Comparison of ENCODE assay signal across 19 cellular contexts in the genomic region with DNA sequence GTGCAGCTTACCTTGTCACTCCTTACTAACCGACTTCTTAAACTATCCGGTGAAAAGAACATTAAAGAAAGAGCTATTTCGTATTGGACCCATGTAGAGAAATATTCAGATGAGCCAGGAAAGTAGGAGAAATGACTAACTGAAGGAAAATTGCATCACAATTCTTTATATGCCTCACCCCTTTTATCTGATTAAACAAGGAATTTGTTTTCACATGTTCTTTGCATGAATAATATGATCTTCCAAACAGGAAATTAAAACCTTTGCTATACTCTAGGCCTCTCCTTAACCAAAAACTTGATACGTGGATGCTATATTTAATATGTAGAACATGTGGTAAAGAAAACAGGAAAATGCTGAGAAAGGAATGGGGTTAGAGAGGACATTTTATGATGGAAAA. TPM values are rescaled to one million over a fixed set of nuclear protein-coding genes. Genes with fewer than 3 reads are reported as not detected.
DNase-seq lines count a peak whose midpoint lies in the region; ATAC-seq and TF ChIP-seq lines count a peak whose summit lies in the region.
"Had no signal": no experiment of that assay in that cellular context is flagged by ENCODE, and none has a peak within 500 bp of the region (broad histone marks: within the 10 kb centered on the region; RNA-seq: fewer than 3 reads in every experiment).

No MANE protein-coding gene starts in this region.

- no peak overlapping the region for H3K27ac ChIP-seq in GM23338 (ENCODE audit: low read depth)
- no peak overlapping the region for H3K27ac ChIP-seq in fibroblast of lung (ENCODE audit: insufficient read depth, low read length)
- H3K27ac ChIP-seq in skin epidermis, result peak overlapping the region in 19 of 21 experiments; percentile 9 to 82 (median 60)
- H3K27ac ChIP-seq: coronary artery had no signal

- DNase-seq in GM23338 (ENCODE audit: low spot score) (no peak), amniotic epithelial cell (ENCODE audit: low read depth) (peak; percentile 92), fibroblast of lung (ENCODE audit: low read depth in 2 of 2) (peak; percentile 45 to 86), OCI-M1 (lab: John Stamatoyannopoulos, UW) (no peak), glomerular visceral epithelial cell (ENCODE audit: extremely low spot score) (no peak), NCI-H82 (lab: John Stamatoyannopoulos, UW) (no peak), immature natural killer cell (no peak)
- DNase-seq: activated CD4-positive, alpha-beta T cell treated with anti-CD3 and anti-CD28 coated beads for 36 hours; activated naive CD8-positive, alpha-beta T cell treated with anti-CD3 and anti-CD28 coated beads, Interleukin-2, amount 10 ng/mL, durations not matched to agents 7 days and 5 days; activated T-cell treated with anti-CD3 and anti-CD28 coated beads, Interleukin-2, amount 50 U/mL, for 1 hour; CD8-positive, alpha-beta T cell; natural killer cell; NCI-H1105; stimulated activated CD4-positive, alpha-beta T cell treated with anti-CD3 and anti-CD28 coated beads, Interleukin-4, amount 100 ng/mL, for 1 hour; upper lobe of left lung had no signal

- H3K27me3 Mint-ChIP-seq in GM23338 (ENCODE audit: insufficient read depth, low read depth, poor library complexity), result no peaks in the 10 kb centered on the region
- H3K27me3 Mint-ChIP-seq in immature natural killer cell (ENCODE audit: low read depth in 3 of 3), result peaks cover 0 to 7% (median 2%) of the 10 kb centered on the region in 3 donors

- no peaks in the 10 kb centered on the region for H3K9me3 Mint-ChIP-seq in GM23338
- H3K9me3 Mint-ChIP-seq in immature natural killer cell, result no peaks in the 10 kb centered on the region
- H3K9me3 Mint-ChIP-seq: activated naive CD8-positive, alpha-beta T cell treated with anti-CD3 and anti-CD28 coated beads, Interleukin-2, amount 10 ng/mL, durations not matched to agents 7 days and 5 days; CD8-positive, alpha-beta T cell; natural killer cell; T-helper 2 cell treated with Interferon-gamma antibody and Interleukin-4, amounts not matched to agents 5 μg/mL and 100 μg/mL, for 36 hours had no signal

- no peaks in the 10 kb centered on the region for H3K36me3 ChIP-seq in GM23338 (ENCODE audit: insufficient read depth)
- no peaks in the 10 kb centered on the region for H3K36me3 ChIP-seq in fibroblast of lung (ENCODE audit: control insufficient read depth, insufficient read depth, low read length)
- H3K36me3 ChIP-seq: upper lobe of left lung had no signal

- TF ChIP-seq CTCF in GM23338 (conservative IDR thresholded peaks at IDR 0.05; ENCODE audit: low read depth in 2 of 2) (no peak), fibroblast of lung (conservative IDR thresholded peaks at IDR 0.05 in 1 of 2, IDR thresholded peaks at IDR 0.05 in 1 of 2; ENCODE audit: low read depth in 1 of 2, low read length in 2 of 2) (no peak)

- H3K4me1 ChIP-seq in GM23338 (ENCODE audit: insufficient read depth), result no peaks in the 10 kb centered on the region
- no peaks in the 10 kb centered on the region for H3K4me1 ChIP-seq in fibroblast of lung (ENCODE audit: control insufficient read depth, extremely low read depth, insufficient read depth, low read length)
- H3K4me1 ChIP-seq: upper lobe of left lung had no signal

- no peaks in the 10 kb centered on the region for H4K20me1 ChIP-seq in GM23338 (replicated peaks; ENCODE audit: insufficient read depth)
- no peaks in the 10 kb centered on the region for H4K20me1 ChIP-seq in fibroblast of lung (ENCODE audit: control insufficient read depth, extremely low read depth, insufficient read depth, low read length)

- no peaks in the 10 kb centered on the region for H3K9me2 ChIP-seq in GM23338 (ENCODE audit: insufficient read depth)

- peaks cover 7% of the 10 kb centered on the region for H3K4me1 Mint-ChIP-seq in GM23338
- no peaks in the 10 kb centered on the region for H3K4me1 Mint-ChIP-seq in immature natural killer cell
- H3K4me1 Mint-ChIP-seq: activated CD4-positive, alpha-beta T cell treated with anti-CD3 and anti-CD28 coated beads for 36 hours; activated naive CD8-positive, alpha-beta T cell treated with anti-CD3 and anti-CD28 coated beads, Interleukin-2, amount 10 ng/mL, durations not matched to agents 7 days and 5 days; natural killer cell had no signal

- H3K79me2 ChIP-seq in GM23338 (replicated peaks; ENCODE audit: insufficient read depth) (no peaks in the 10 kb centered on the region), fibroblast of lung (ENCODE audit: control insufficient read depth, insufficient read depth, low read length) (no peaks in the 10 kb centered on the region)

- no peaks in the 10 kb centered on the region for H3K27me3 ChIP-seq in GM23338 (ENCODE audit: insufficient read depth)
- H3K27me3 ChIP-seq in fibroblast of lung (ENCODE audit: control insufficient read depth, insufficient read depth, low read length), result no peaks in the 10 kb centered on the region
- H3K27me3 ChIP-seq: upper lobe of left lung had no signal

- H3K36me3 Mint-ChIP-seq in GM23338 (ENCODE audit: low read depth), result no peaks in the 10 kb centered on the region
- no peaks in the 10 kb centered on the region for H3K36me3 Mint-ChIP-seq in immature natural killer cell
- H3K36me3 Mint-ChIP-seq: activated naive CD8-positive, alpha-beta T cell treated with anti-CD3 and anti-CD28 coated beads, Interleukin-2, amount 10 ng/mL, durations not matched to agents 7 days and 5 days; CD8-positive, alpha-beta T cell; natural killer cell had no signal

- H3K4me3 Mint-ChIP-seq in GM23338 (no peak overlapping the region), immature natural killer cell (no peak overlapping the region)
- H3K4me3 Mint-ChIP-seq: activated CD4-positive, alpha-beta T cell treated with anti-CD3 and anti-CD28 coated beads for 36 hours; activated naive CD8-positive, alpha-beta T cell treated with anti-CD3 and anti-CD28 coated beads, Interleukin-2, amount 10 ng/mL, durations not matched to agents 7 days and 5 days; CD8-positive, alpha-beta T cell; natural killer cell; T-helper 2 cell treated with Interferon-gamma antibody and Interleukin-4, amounts not matched to agents 5 μg/mL and 100 μg/mL, for 36 hours had no signal

- H3K9ac ChIP-seq in fibroblast of lung (ENCODE audit: insufficient read depth, low read length), result no peak overlapping the region

- H3K27ac Mint-ChIP-seq in GM23338 (no peak overlapping the region), immature natural killer cell (no peak overlapping the region)
- H3K27ac Mint-ChIP-seq: activated CD4-positive, alpha-beta T cell treated with anti-CD3 and anti-CD28 coated beads for 36 hours; activated naive CD8-positive, alpha-beta T cell treated with anti-CD3 and anti-CD28 coated beads, Interleukin-2, amount 10 ng/mL, durations not matched to agents 7 days and 5 days; CD8-positive, alpha-beta T cell; natural killer cell; T-helper 2 cell treated with Interferon-gamma antibody and Interleukin-4, amounts not matched to agents 5 μg/mL and 100 μg/mL, for 36 hours had no signal

- H2AFZ ChIP-seq in GM23338, result 0 out of 2 replicates have a peak overlapping the region, but pooled peaks have one; percentile 58
- no peak overlapping the region for H2AFZ ChIP-seq in fibroblast of lung (ENCODE audit: low read length)

- ATAC-seq in GM23338, result no peak
- ATAC-seq: activated CD4-positive, alpha-beta T cell treated with anti-CD3 and anti-CD28 coated beads for 36 hours; CD8-positive, alpha-beta T cell; natural killer cell; Panc1 had no signal

- H3K4me2 ChIP-seq in GM23338 (no peak overlapping the region), fibroblast of lung (ENCODE audit: extremely low read depth, insufficient read depth, low read length) (no peak overlapping the region)

- no peaks in the 10 kb centered on the region for H3F3A ChIP-seq in GM23338 (replicated peaks; ENCODE audit: low read depth)

- H3K9me3 ChIP-seq in fibroblast of lung (ENCODE audit: control insufficient read depth, insufficient read depth, low read depth, low read length), result no peaks in the 10 kb centered on the region
- H3K9me3 ChIP-seq: upper lobe of left lung had no signal

- no peak overlapping the region for H3K4me3 ChIP-seq in GM23338
- no peak overlapping the region for H3K4me3 ChIP-seq in fibroblast of lung (replicated peaks in 1 of 4; ENCODE audit: control extremely low read depth in 1 of 4, insufficient read depth in 1 of 4, low read depth in 3 of 4, low read length in 4 of 4)
- H3K4me3 ChIP-seq in skin epidermis, result no peak overlapping the region
- H3K4me3 ChIP-seq: coronary artery, upper lobe of left lung had no signal

TF ChIP-seq in GM23338, 12 proteins besides CTCF, POLR2A, EP300 and RAD21 (continues in another document):
- TF ChIP-seq EZH2phosphoT487 (IDR thresholded peaks at IDR 0.05; ENCODE audit: unreplicated experiment) (no peak), EZH2 (IDR thresholded peaks at IDR 0.05; ENCODE audit: low read depth, unreplicated experiment) (no peak), ZNF331 (CRISPR knock-in tag; IDR thresholded peaks at IDR 0.05; ENCODE audit: low read depth) (no peak), STAT1 (IDR thresholded peaks at IDR 0.05; ENCODE audit: unreplicated experiment) (no peak), ZNF114 (CRISPR knock-in tag; IDR thresholded peaks at IDR 0.05) (no peak), NANOG (IDR thresholded peaks at IDR 0.05; ENCODE audit: borderline replicate concordance) (no peak)
- TF ChIP-seq, protein P1, sequence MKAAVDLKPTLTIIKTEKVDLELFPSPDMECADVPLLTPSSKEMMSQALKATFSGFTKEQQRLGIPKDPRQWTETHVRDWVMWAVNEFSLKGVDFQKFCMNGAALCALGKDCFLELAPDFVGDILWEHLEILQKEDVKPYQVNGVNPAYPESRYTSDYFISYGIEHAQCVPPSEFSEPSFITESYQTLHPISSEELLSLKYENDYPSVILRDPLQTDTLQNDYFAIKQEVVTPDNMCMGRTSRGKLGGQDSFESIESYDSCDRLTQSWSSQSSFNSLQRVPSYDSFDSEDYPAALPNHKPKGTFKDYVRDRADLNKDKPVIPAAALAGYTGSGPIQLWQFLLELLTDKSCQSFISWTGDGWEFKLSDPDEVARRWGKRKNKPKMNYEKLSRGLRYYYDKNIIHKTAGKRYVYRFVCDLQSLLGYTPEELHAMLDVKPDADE (IDR thresholded peaks at IDR 0.05), result no peak

RNA-seq across cellular contexts. Expression of gene LRRC1, which starts 41.9 kb away (rescaled TPM):
- total RNA-seq in GM23338 (2014; rRNA removed; shearing (Covaris generic)), result 16.6 and 18.6 TPM in 2 replicates
- polyA plus RNA-seq in GM23338 (2016; fragmentation: Nextera tagmentation; extraction: Ambion mirVana) (11.3 TPM in 2 replicates), fibroblast of lung (3.8 and 9.3 TPM in 2 replicates), immature natural killer cell (1 to 10 TPM; 1.6 to 2.8 (median 2.7) TPM)
- total RNA-seq in fibroblast of lung, result 7.2 and 12.1 TPM in 2 replicates
- polyA plus RNA-seq in fibroblast of lung (2012), result 3.1 and 6.3 TPM in 2 replicates
- 2.9 and 6.0 TPM in 2 replicates for polyA minus RNA-seq in fibroblast of lung (ENCODE audit: low replicate concordance)

Comparison
In these comparisons a context has a peak if more than half of its experiments do, and no peak if none do; other contexts are left out.
1. DNase-seq: peak in amniotic epithelial cell (single experiment) and fibroblast of lung (2 of 2); none in GM23338 (single experiment), OCI-M1 (single experiment), glomerular visceral epithelial cell (single experiment), NCI-H82 (single experiment) and immature natural killer cell (0 of 3).
2. H3K27ac ChIP-seq: peak in skin epidermis (19 of 21); none in GM23338 (single experiment) and fibroblast of lung (single experiment).